15 cellular contexts compared by ENCODE assay signal in genomic region chr12:51441583-51441982, GRCh38. TPM values are rescaled to one million over a fixed set of nuclear protein-coding genes. Genes with fewer than 3 reads are reported as not detected.
DNase-seq lines count a peak whose midpoint lies in the region; ATAC-seq and TF ChIP-seq lines count a peak whose summit lies in the region.
"Had no signal": no experiment of that assay in that cellular context is flagged by ENCODE, and none has a peak within 500 bp of the region (broad histone marks: within the 10 kb centered on the region; RNA-seq: fewer than 3 reads in every experiment).

No MANE protein-coding gene starts in this region.

- DNase-seq in activated CD4-positive, alpha-beta T cell treated with anti-CD3 and anti-CD28 coated beads, Interleukin-2, amount 10 ng/mL, durations not matched to agents 24 days and 14 days, result peak; percentile 70
- DNase-seq in activated CD4-positive, alpha-beta T cell treated with anti-CD3 and anti-CD28 coated beads, Interleukin-2, amount 50 U/mL, for 1 hour, result no peak
- no peak for DNase-seq in activated naive CD8-positive, alpha-beta T cell treated with anti-CD3 and anti-CD28 coated beads, Interleukin-2, amount 50 U/mL, for 24 hours
- DNase-seq in fibroblast of villous mesenchyme (ENCODE audit: low read depth), result peak; percentile 83
- peak in 4 of 49 donors; percentile 10 to 31 (median 16) for DNase-seq in substantia nigra (lab: John Stamatoyannopoulos, UW)
- no peak for DNase-seq in activated CD8-positive, alpha-beta memory T cell treated with anti-CD3 and anti-CD28 coated beads, Interleukin-2, amount 10 ng/mL, durations not matched to agents 7 days and 5 days
- no peak for DNase-seq in activated CD4-positive, CD25-positive, alpha-beta regulatory T cell treated with anti-CD3 and anti-CD28 coated beads, Interleukin-2, amount 50 U/mL, for 72 hours
- DNase-seq: activated gamma-delta T cell; effector CD8-positive, alpha-beta T cell; GDM1; NCI-H345; spleen had no signal

- TF ChIP-seq CTCF in fibroblast of villous mesenchyme (IDR thresholded peaks at IDR 0.05; ENCODE audit: insufficient read depth, low read depth, low read length), result no peak

- no peaks in the 10 kb centered on the region for H3K9me3 Mint-ChIP-seq in activated CD4-positive, alpha-beta T cell treated with anti-CD3 and anti-CD28 coated beads, Interleukin-2, amount 10 ng/mL, durations not matched to agents 24 days and 14 days
- no peaks in the 10 kb centered on the region for H3K9me3 Mint-ChIP-seq in activated naive CD8-positive, alpha-beta T cell treated with anti-CD3 and anti-CD28 coated beads, Interleukin-2, amount 50 U/mL, for 24 hours
- H3K9me3 Mint-ChIP-seq in activated CD8-positive, alpha-beta memory T cell treated with anti-CD3 and anti-CD28 coated beads, Interleukin-2, amount 10 ng/mL, durations not matched to agents 7 days and 5 days (ENCODE audit: low read depth), result no peaks in the 10 kb centered on the region

- CTCF ChIA-PET in activated CD8-positive, alpha-beta memory T cell treated with anti-CD3 and anti-CD28 coated beads, Interleukin-2, amount 10 ng/mL, durations not matched to agents 7 days and 5 days (lab: Charles Lee), result interaction anchor here (1.4 kb wide), 1 partner anchor 20 kb away, joined by 5 read pairs; no protein-coding TSS in a partner anchor

- intact Hi-C loops in activated CD4-positive, alpha-beta T cell treated with anti-CD3 and anti-CD28 coated beads, Interleukin-2, amount 10 ng/mL, durations not matched to agents 24 days and 14 days (cut with micrococcal nuclease), result no loop called here

- peak overlapping the region; percentile 2 for H3K27ac ChIP-seq in substantia nigra (ENCODE audit: low read depth, low read length, poor library complexity, severe bottlenecking)
- H3K27ac ChIP-seq: KMS-11, spleen had no signal

- ATAC-seq in activated naive CD8-positive, alpha-beta T cell treated with anti-CD3 and anti-CD28 coated beads, Interleukin-2, amount 50 U/mL, for 24 hours, result peak; percentile 43
- no peak for ATAC-seq in activated CD8-positive, alpha-beta memory T cell treated with anti-CD3 and anti-CD28 coated beads, Interleukin-2, amount 10 ng/mL, durations not matched to agents 7 days and 5 days
- no peak for ATAC-seq in GM18520 (IDR thresholded peaks at IDR 0.05; ENCODE audit: unreplicated experiment)

- peaks cover 40% of the 10 kb centered on the region for H3K4me1 Mint-ChIP-seq in activated CD4-positive, alpha-beta T cell treated with anti-CD3 and anti-CD28 coated beads, Interleukin-2, amount 10 ng/mL, durations not matched to agents 24 days and 14 days
- H3K4me1 Mint-ChIP-seq in activated naive CD8-positive, alpha-beta T cell treated with anti-CD3 and anti-CD28 coated beads, Interleukin-2, amount 50 U/mL, for 24 hours, result peaks cover 10% of the 10 kb centered on the region
- peaks cover 20% of the 10 kb centered on the region for H3K4me1 Mint-ChIP-seq in activated CD8-positive, alpha-beta memory T cell treated with anti-CD3 and anti-CD28 coated beads, Interleukin-2, amount 10 ng/mL, durations not matched to agents 7 days and 5 days

- H3K27me3 Mint-ChIP-seq in activated CD4-positive, alpha-beta T cell treated with anti-CD3 and anti-CD28 coated beads, Interleukin-2, amount 10 ng/mL, durations not matched to agents 24 days and 14 days, result peaks cover 3% of the 10 kb centered on the region
- no peaks in the 10 kb centered on the region for H3K27me3 Mint-ChIP-seq in activated naive CD8-positive, alpha-beta T cell treated with anti-CD3 and anti-CD28 coated beads, Interleukin-2, amount 50 U/mL, for 24 hours
- no peaks in the 10 kb centered on the region for H3K27me3 Mint-ChIP-seq in activated CD8-positive, alpha-beta memory T cell treated with anti-CD3 and anti-CD28 coated beads, Interleukin-2, amount 10 ng/mL, durations not matched to agents 7 days and 5 days
- H3K27me3 Mint-ChIP-seq: B cell had no signal

- H3K4me3 ChIP-seq in fibroblast of villous mesenchyme (ENCODE audit: low read depth, low read length), result no peak overlapping the region
- H3K4me3 ChIP-seq: spleen had no signal

- H3K4me3 Mint-ChIP-seq in activated CD4-positive, alpha-beta T cell treated with anti-CD3 and anti-CD28 coated beads, Interleukin-2, amount 10 ng/mL, durations not matched to agents 24 days and 14 days, result peak overlapping the region; percentile 34
- H3K4me3 Mint-ChIP-seq in activated naive CD8-positive, alpha-beta T cell treated with anti-CD3 and anti-CD28 coated beads, Interleukin-2, amount 50 U/mL, for 24 hours, result no peak overlapping the region
- no peak overlapping the region for H3K4me3 Mint-ChIP-seq in activated CD8-positive, alpha-beta memory T cell treated with anti-CD3 and anti-CD28 coated beads, Interleukin-2, amount 10 ng/mL, durations not matched to agents 7 days and 5 days
- H3K4me3 Mint-ChIP-seq: B cell had no signal

- no peak overlapping the region for H3K27ac Mint-ChIP-seq in activated CD4-positive, alpha-beta T cell treated with anti-CD3 and anti-CD28 coated beads, Interleukin-2, amount 10 ng/mL, durations not matched to agents 24 days and 14 days
- H3K27ac Mint-ChIP-seq in activated naive CD8-positive, alpha-beta T cell treated with anti-CD3 and anti-CD28 coated beads, Interleukin-2, amount 50 U/mL, for 24 hours, result no peak overlapping the region
- H3K27ac Mint-ChIP-seq in activated CD8-positive, alpha-beta memory T cell treated with anti-CD3 and anti-CD28 coated beads, Interleukin-2, amount 10 ng/mL, durations not matched to agents 7 days and 5 days, result no peak overlapping the region
- H3K27ac Mint-ChIP-seq: B cell had no signal

- H3K36me3 Mint-ChIP-seq in activated CD4-positive, alpha-beta T cell treated with anti-CD3 and anti-CD28 coated beads, Interleukin-2, amount 10 ng/mL, durations not matched to agents 24 days and 14 days (ENCODE audit: low read depth), result peaks cover 1% of the 10 kb centered on the region
- no peaks in the 10 kb centered on the region for H3K36me3 Mint-ChIP-seq in activated naive CD8-positive, alpha-beta T cell treated with anti-CD3 and anti-CD28 coated beads, Interleukin-2, amount 50 U/mL, for 24 hours (ENCODE audit: low read depth)
- H3K36me3 Mint-ChIP-seq in activated CD8-positive, alpha-beta memory T cell treated with anti-CD3 and anti-CD28 coated beads, Interleukin-2, amount 10 ng/mL, durations not matched to agents 7 days and 5 days, result no peaks in the 10 kb centered on the region

RNA-seq across cellular contexts. Expression of gene SLC4A8, which starts 17.0 kb away (rescaled TPM):
- total RNA-seq in activated CD4-positive, alpha-beta T cell treated with anti-CD3 and anti-CD28 coated beads, Interleukin-2, amount 10 ng/mL, durations not matched to agents 24 days and 14 days, result 1.4 and 2.3 TPM in 2 replicates
- total RNA-seq in fibroblast of villous mesenchyme, result 6.9 and 9.0 TPM in 2 replicates
- total RNA-seq in activated CD8-positive, alpha-beta memory T cell treated with anti-CD3 and anti-CD28 coated beads, Interleukin-2, amount 10 ng/mL, durations not matched to agents 7 days and 5 days, result 1 to 10 TPM; 9.1 to 9.2 TPM

RNA-seq across cellular contexts. Expression of gene GALNT6, which starts 50.4 kb away (rescaled TPM):
- 10.7 and 12.8 TPM in 2 replicates for total RNA-seq in activated CD4-positive, alpha-beta T cell treated with anti-CD3 and anti-CD28 coated beads, Interleukin-2, amount 10 ng/mL, durations not matched to agents 24 days and 14 days
- total RNA-seq in fibroblast of villous mesenchyme, result 32.2 and 66.9 TPM in 2 replicates
- total RNA-seq in activated CD8-positive, alpha-beta memory T cell treated with anti-CD3 and anti-CD28 coated beads, Interleukin-2, amount 10 ng/mL, durations not matched to agents 7 days and 5 days, result 10 to 100 TPM; 43.9 to 47.9 TPM

Comparison
In these comparisons a context has a peak if more than half of its experiments do, and no peak if none do; other contexts are left out.
1. DNase-seq: peak in activated CD4-positive, alpha-beta T cell treated with anti-CD3 and anti-CD28 coated beads, Interleukin-2, amount 10 ng/mL, durations not matched to agents 24 days and 14 days (single experiment) and fibroblast of villous mesenchyme (single experiment); none in activated CD4-positive, alpha-beta T cell treated with anti-CD3 and anti-CD28 coated beads, Interleukin-2, amount 50 U/mL, for 1 hour (single experiment), activated naive CD8-positive, alpha-beta T cell treated with anti-CD3 and anti-CD28 coated beads, Interleukin-2, amount 50 U/mL, for 24 hours (single experiment), activated CD8-positive, alpha-beta memory T cell treated with anti-CD3 and anti-CD28 coated beads, Interleukin-2, amount 10 ng/mL, durations not matched to agents 7 days and 5 days (single experiment) and activated CD4-positive, CD25-positive, alpha-beta regulatory T cell treated with anti-CD3 and anti-CD28 coated beads, Interleukin-2, amount 50 U/mL, for 72 hours (single experiment).